ENCODE assay signal across 1 cellular context in genomic region chr2:189535433-189535832, GRCh38.
TF ChIP-seq lines count a peak whose summit lies in the region.

No MANE protein-coding gene starts in this region.

TF ChIP-seq in IMR-90, 13 proteins besides CTCF, POLR2A, EP300 and RAD21 (continued from another document):
- TF ChIP-seq ELK1 (IDR thresholded peaks at IDR 0.05; ENCODE audit: borderline replicate concordance, low read depth, low read length) (no peak), RCOR1 (IDR thresholded peaks at IDR 0.05; ENCODE audit: insufficient replicate concordance, low read length) (no peak), MAZ (IDR thresholded peaks at IDR 0.05; ENCODE audit: borderline replicate concordance, low read depth, low read length) (no peak), CEBPB (IDR thresholded peaks at IDR 0.05; ENCODE audit: low read depth, low read length) (no peak)
